ENCODE assay signal across 8 cellular contexts in genomic region chr13:113816925-113817859, GRCh38.
DNase-seq lines count a peak whose midpoint lies in the region; ATAC-seq and TF ChIP-seq lines count a peak whose summit lies in the region.

No MANE protein-coding gene starts in this region.

- peak in 10 of 14 donors; percentile 17 to 75 (median 47) for DNase-seq in C1 segment of cervical spinal cord (lab: John Stamatoyannopoulos, UW)
- peak; percentile 71 to 74 for DNase-seq in NCI-H187 (lab: John Stamatoyannopoulos, UW)
- DNase-seq in UCSD-AML1 (lab: John Stamatoyannopoulos, UW; ENCODE audit: unreplicated experiment): peak; percentile 28
- peak; percentile 72 for DNase-seq in brain microvascular endothelial cell
- peak; percentile 95 for DNase-seq in iPS-NIHi7 (ENCODE audit: extremely low spot score)
- DNase-seq in stimulated activated CD4-positive, alpha-beta T cell treated with anti-CD3 and anti-CD28 coated beads, Interleukin-15, amount 100 ng/mL, for 1 hour (ENCODE audit: low read depth in 1 of 2, low spot score in 1 of 2): peak; percentile 68 to 71

- no peak overlapping the region for H3K4me3 ChIP-seq in brain microvascular endothelial cell (ENCODE audit: low read depth, low read length)

- in situ Hi-C loops in brain microvascular endothelial cell (cut with HindIII; ENCODE audit: low pct_ligation_motif_present, low sequenced_read_pairs): no loop called here

- ATAC-seq in GM21529 (IDR thresholded peaks at IDR 0.05; ENCODE audit: unreplicated experiment) (peak; percentile 55), HG02970 (IDR thresholded peaks at IDR 0.05; ENCODE audit: low FRiP score, unreplicated experiment) (no peak)

- TF ChIP-seq CTCF in brain microvascular endothelial cell (IDR thresholded peaks at IDR 0.05; ENCODE audit: low read depth, low read length, missing control alignments): peak; percentile 91

- H3K27me3 ChIP-seq in brain microvascular endothelial cell (replicated peaks): no peaks in the 10 kb centered on the region

- H3K27ac ChIP-seq in brain microvascular endothelial cell: no peak overlapping the region

- no peaks in the 10 kb centered on the region for H3K36me3 ChIP-seq in brain microvascular endothelial cell (replicated peaks)

Comparison
In these comparisons a context has a peak if more than half of its experiments do, and no peak if none do; other contexts are left out.
1. DNase-seq: peak in every context shown above with its lines; median percentile 95 in iPS-NIHi7; 72 in NCI-H187; 72 in brain microvascular endothelial cell; 70 in stimulated activated CD4-positive, alpha-beta T cell treated with anti-CD3 and anti-CD28 coated beads, Interleukin-15, amount 100 ng/mL, for 1 hour; 47 in C1 segment of cervical spinal cord; 28 in UCSD-AML1.